ENCODE assay signal across 21 cellular contexts in the genomic region with DNA sequence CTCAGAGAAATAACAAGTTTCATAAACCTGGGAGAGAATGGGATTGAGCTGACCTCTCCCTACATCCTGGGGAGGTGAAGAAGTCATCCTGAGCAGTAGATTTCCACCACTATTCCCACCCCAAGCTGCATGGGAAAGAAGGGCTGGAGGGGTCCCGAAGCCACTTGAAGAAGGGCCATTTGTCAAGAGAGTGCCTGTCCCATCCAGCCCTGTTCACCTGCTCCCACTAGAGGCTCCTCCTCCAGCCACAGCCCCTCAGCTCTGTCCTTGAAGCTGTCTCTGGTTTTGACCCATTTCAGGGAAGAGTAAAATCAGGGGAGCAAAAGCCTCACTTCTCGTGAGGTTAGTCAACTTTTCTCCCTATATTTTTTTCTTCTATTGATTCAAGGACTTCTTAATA.
A peak's percentile ranks its signal among the peaks of the same experiment; 100 is the strongest.
DNase-seq lines count a peak whose midpoint lies in the region; FAIRE-seq and TF ChIP-seq lines count a peak whose summit lies in the region.
"Had no signal": no experiment of that assay in that cellular context is flagged by ENCODE, and none has a peak within 500 bp of the region (broad histone marks: within the 10 kb centered on the region; RNA-seq: fewer than 3 reads in every experiment).

No MANE protein-coding gene starts in this region.

- H3K14ac ChIP-seq in H1 (ENCODE audit: insufficient read length): no peak overlapping the region

- no peak overlapping the region for H3K27ac ChIP-seq in H1 (ENCODE audit: low read depth, low read length)
- no peak overlapping the region for H3K27ac ChIP-seq in CD4-positive, alpha-beta memory T cell (ENCODE audit: low read depth, low read length)
- H3K27ac ChIP-seq: BLaER1 had no signal

- no peak for TF ChIP-seq CTCF in H1 (IDR thresholded peaks at IDR 0.05; ENCODE audit: control extremely low read depth in 1 of 3, insufficient read depth in 1 of 3, low read depth in 1 of 3, low read length in 3 of 3)
- no peak for TF ChIP-seq CTCF in osteocyte (IDR thresholded peaks at IDR 0.05)

- no peak overlapping the region for H2BK20ac ChIP-seq in H1 (ENCODE audit: low read length)

- FAIRE-seq in H1 (lab: Jason Lieb, UNC): no peak
- FAIRE-seq: A204.1, GM12878 had no signal

- no peaks in the 10 kb centered on the region for H3K79me1 ChIP-seq in H1 (ENCODE audit: low read depth, low read length)

- H4K5ac ChIP-seq in H1 (ENCODE audit: insufficient read length, low read depth, low read length): no peak overlapping the region

- H3K4me1 Mint-ChIP-seq in osteocyte (ENCODE audit: unreplicated experiment): no peaks in the 10 kb centered on the region
- H3K4me1 Mint-ChIP-seq in CD4-positive, alpha-beta memory T cell: no peaks in the 10 kb centered on the region
- H3K4me1 Mint-ChIP-seq: CD14-positive monocyte; CD4-positive, CD25-positive, alpha-beta regulatory T cell had no signal

- H3K9ac ChIP-seq in H1 (replicated peaks in 1 of 4; ENCODE audit: extremely low read depth in 1 of 4, low read depth in 3 of 4, low read length in 3 of 4): no peak overlapping the region
- H3K9ac ChIP-seq: BLaER1 had no signal

- H3K4me1 ChIP-seq in H1 (replicated peaks in 1 of 4; ENCODE audit: control insufficient read depth in 3 of 4, insufficient read depth in 4 of 4, low read length in 3 of 4): no peaks in the 10 kb centered on the region
- H3K4me1 ChIP-seq in CD4-positive, alpha-beta memory T cell (ENCODE audit: insufficient read depth, low read length): no peaks in the 10 kb centered on the region
- H3K4me1 ChIP-seq: BE2C had no signal

- H3K79me2 ChIP-seq in H1 (ENCODE audit: control insufficient read depth in 1 of 2, insufficient read depth in 2 of 2, low read length in 2 of 2): no peaks in the 10 kb centered on the region

- H2AK5ac ChIP-seq in H1 (ENCODE audit: low read depth, low read length): no peak overlapping the region

- H4K91ac ChIP-seq in H1 (replicated peaks; ENCODE audit: insufficient read length, low read length): no peak overlapping the region

- DNase-seq in H1 (ENCODE audit: low read depth in 1 of 2, low spot score in 2 of 2) (no peak), osteocyte (ENCODE audit: extremely low spot score, unreplicated experiment) (peak; percentile 71), foreskin melanocyte (no peak)
- DNase-seq in CD4-positive, alpha-beta memory T cell: no peak
- DNase-seq in activated CD4-positive, alpha-beta T cell treated with anti-CD3 and anti-CD28 coated beads, Interleukin-2, amount 50 U/mL, for 1 hour: no peak
- DNase-seq: 8988T; ACHN; C1 segment of cervical spinal cord; CD4-positive, CD25-positive, alpha-beta regulatory T cell; CD8-positive, alpha-beta T cell; DMS 273 treated with DMSO at 0.1 percent for 48 hours; DMS153; DMS79; DND-41; EL; GDM1 had no signal

- no peak overlapping the region for H3K4me3 ChIP-seq in H1 (ENCODE audit: extremely low read depth in 1 of 4, insufficient read depth in 2 of 4, low read depth in 3 of 4, low read length in 4 of 4)
- H3K4me3 ChIP-seq in CD4-positive, alpha-beta memory T cell (ENCODE audit: low read length in 2 of 2): no peak overlapping the region
- H3K4me3 ChIP-seq: BLaER1, GM12878 had no signal

- no peak overlapping the region for H2BK120ac ChIP-seq in H1 (replicated peaks; ENCODE audit: low read depth, low read length)

- WGBS in H1 (ENCODE audit: extremely low coverage in 1 of 2, insufficient coverage in 1 of 2, insufficient read length in 1 of 2, insufficient replicate concordance in 2 of 2, low coverage in 1 of 2, low lambda C conversion rate in 2 of 2, missing lambda C conversion rate in 1 of 2), 2 experiments: 76% methylated on average over 2 of the region's 2 CpGs; no CpG with 5 or more reads in 1 of the 2 experiments

- no peaks in the 10 kb centered on the region for H3K9me3 ChIP-seq in H1 (ENCODE audit: insufficient read depth in 2 of 2, low read depth in 1 of 2, low read length in 1 of 2)
- no peaks in the 10 kb centered on the region for H3K9me3 ChIP-seq in CD4-positive, alpha-beta memory T cell (ENCODE audit: control insufficient read depth in 1 of 2, low read length in 2 of 2)
- H3K9me3 ChIP-seq: BE2C, BLaER1 had no signal

- TF ChIP-seq RAD21 in H1 (IDR thresholded peaks at IDR 0.05 in 1 of 2, conservative IDR thresholded peaks at IDR 0.05 in 1 of 2; ENCODE audit: low read depth in 2 of 2, low read length in 2 of 2): no peak

- POLR2A ChIA-PET in H1 (lab: Charles Lee; ENCODE audit: partially characterized antibody): no interaction called here
- POLR2A ChIA-PET in CD4-positive, alpha-beta memory T cell (lab: Charles Lee; ENCODE audit: partially characterized antibody): no interaction called here

- H2BK15ac ChIP-seq in H1 (ENCODE audit: low read length): 0 out of 2 replicates have a peak overlapping the region, but pooled peaks have one; percentile 22

- no peak overlapping the region for H3K4me2 ChIP-seq in H1 (ENCODE audit: insufficient read depth in 1 of 2, low read depth in 2 of 2, low read length in 2 of 2)
- H3K4me2 ChIP-seq: BLaER1 had no signal

- no peaks in the 10 kb centered on the region; the same call in 1 of the 2 replicates for H3K23me2 ChIP-seq in H1 (ENCODE audit: low read depth, low read length)

- H3K56ac ChIP-seq in H1 (replicated peaks; ENCODE audit: insufficient read length, low read depth, low read length): no peak overlapping the region

- no peak for TF ChIP-seq EP300 in H1 (IDR thresholded peaks at IDR 0.05; ENCODE audit: borderline replicate concordance in 1 of 2, low read depth in 2 of 2, low read length in 2 of 2)

- H4K20me1 ChIP-seq in H1 (replicated peaks in 1 of 2; ENCODE audit: control insufficient read depth in 1 of 2, insufficient read depth in 2 of 2, low read length in 2 of 2): no peaks in the 10 kb centered on the region
- H4K20me1 ChIP-seq: BLaER1 had no signal

- no peak overlapping the region for H3K4ac ChIP-seq in H1 (replicated peaks; ENCODE audit: insufficient read length, low read depth, low read length)

- CTCF ChIA-PET in H1 (lab: Charles Lee; ENCODE audit: partially characterized antibody): interaction anchor here (0.6 to 2.9 kb wide), 5 partner anchors 10 to 149 kb away, joined by 3 to 12 read pairs (median 4); no protein-coding TSS in a partner anchor
- CTCF ChIA-PET in CD4-positive, alpha-beta memory T cell (lab: Charles Lee; ENCODE audit: partially characterized antibody): no interaction called here

- no peak for TF ChIP-seq POLR2A in H1 (IDR thresholded peaks at IDR 0.05; ENCODE audit: control extremely low read depth in 1 of 2, low read depth in 2 of 2, low read length in 2 of 2)

- H3K27me3 Mint-ChIP-seq in osteocyte (ENCODE audit: unreplicated experiment): no peaks in the 10 kb centered on the region
- H3K27me3 Mint-ChIP-seq in CD4-positive, alpha-beta memory T cell: peaks cover 13 to 14% of the 10 kb centered on the region in 2 donors

- no peak overlapping the region for H2BK5ac ChIP-seq in H1 (ENCODE audit: low read depth, low read length)

- H3K36me3 Mint-ChIP-seq in osteocyte (ENCODE audit: unreplicated experiment): no peaks in the 10 kb centered on the region
- no peaks in the 10 kb centered on the region for H3K36me3 Mint-ChIP-seq in CD4-positive, alpha-beta memory T cell
- H3K36me3 Mint-ChIP-seq: CD14-positive monocyte; CD4-positive, CD25-positive, alpha-beta regulatory T cell; CD8-positive, alpha-beta T cell had no signal

- H3K23ac ChIP-seq in H1 (ENCODE audit: insufficient read length): no peak overlapping the region

- no peak overlapping the region for H3K18ac ChIP-seq in H1 (ENCODE audit: extremely low read depth, low read length)

- no peaks in the 10 kb centered on the region for H3K9me3 Mint-ChIP-seq in osteocyte (ENCODE audit: unreplicated experiment)
- H3K9me3 Mint-ChIP-seq in CD4-positive, alpha-beta memory T cell: no peaks in the 10 kb centered on the region
- H3K9me3 Mint-ChIP-seq: CD4-positive, CD25-positive, alpha-beta regulatory T cell; CD8-positive, alpha-beta T cell had no signal

- H3K27ac Mint-ChIP-seq in osteocyte (ENCODE audit: unreplicated experiment): no peak overlapping the region
- H3K27ac Mint-ChIP-seq in CD4-positive, alpha-beta memory T cell: no peak overlapping the region
- H3K27ac Mint-ChIP-seq: CD14-positive monocyte; CD4-positive, CD25-positive, alpha-beta regulatory T cell; CD8-positive, alpha-beta T cell had no signal

- H2BK12ac ChIP-seq in H1 (ENCODE audit: low read depth, low read length): no peak overlapping the region

- no peak overlapping the region; the same call in 1 of the 2 replicates for H2AFZ ChIP-seq in H1 (ENCODE audit: low read length)

- H3K4me3 Mint-ChIP-seq in osteocyte (ENCODE audit: unreplicated experiment): no peak overlapping the region
- H3K4me3 Mint-ChIP-seq in CD4-positive, alpha-beta memory T cell: no peak overlapping the region
- H3K4me3 Mint-ChIP-seq: CD14-positive monocyte; CD4-positive, CD25-positive, alpha-beta regulatory T cell; CD8-positive, alpha-beta T cell had no signal

- intact Hi-C loops in CD4-positive, alpha-beta memory T cell (cut with micrococcal nuclease): no loop called here

- no peak overlapping the region for H4K8ac ChIP-seq in H1 (ENCODE audit: extremely low read depth, insufficient read depth, low read length)

- no peaks in the 10 kb centered on the region for H3K36me3 ChIP-seq in H1 (ENCODE audit: control insufficient read depth in 2 of 4, insufficient read depth in 4 of 4, low read length in 3 of 4)
- H3K36me3 ChIP-seq in CD4-positive, alpha-beta memory T cell (ENCODE audit: insufficient read depth, low read length): no peaks in the 10 kb centered on the region
- H3K36me3 ChIP-seq: BE2C, BLaER1 had no signal

- no peaks in the 10 kb centered on the region; a peak in 1 of 7 replicates for H3K27me3 ChIP-seq in H1 (replicated peaks in 1 of 4; ENCODE audit: control insufficient read depth in 3 of 4, extremely low read depth in 1 of 4, insufficient read depth in 3 of 4, low read length in 3 of 4)
- no peaks in the 10 kb centered on the region for H3K27me3 ChIP-seq in CD4-positive, alpha-beta memory T cell (ENCODE audit: insufficient read depth, low read length)
- H3K27me3 ChIP-seq: BE2C, BLaER1 had no signal

TF ChIP-seq in H1, 55 proteins besides CTCF, POLR2A, EP300 and RAD21:
- TF ChIP-seq ASH2L (IDR thresholded peaks at IDR 0.05; ENCODE audit: low read length) (no peak), ATF3 (IDR thresholded peaks at IDR 0.05; ENCODE audit: insufficient read depth, low read depth, low read length) (no peak), CHD2 (IDR thresholded peaks at IDR 0.05; ENCODE audit: low read length) (no peak), SP1 (IDR thresholded peaks at IDR 0.05; ENCODE audit: low read depth, low read length) (no peak), GTF2F1 (IDR thresholded peaks at IDR 0.05; ENCODE audit: borderline replicate concordance, low read depth, low read length) (no peak), SIX5 (IDR thresholded peaks at IDR 0.05; ENCODE audit: low read depth, low read length) (no peak), SIRT6 (IDR thresholded peaks at IDR 0.05; ENCODE audit: low read length) (no peak), KDM4A (IDR thresholded peaks at IDR 0.05; ENCODE audit: low read depth, low read length, severe bottlenecking) (no peak)
